ENCODE assay signal across 8 cellular contexts in the genomic region with DNA sequence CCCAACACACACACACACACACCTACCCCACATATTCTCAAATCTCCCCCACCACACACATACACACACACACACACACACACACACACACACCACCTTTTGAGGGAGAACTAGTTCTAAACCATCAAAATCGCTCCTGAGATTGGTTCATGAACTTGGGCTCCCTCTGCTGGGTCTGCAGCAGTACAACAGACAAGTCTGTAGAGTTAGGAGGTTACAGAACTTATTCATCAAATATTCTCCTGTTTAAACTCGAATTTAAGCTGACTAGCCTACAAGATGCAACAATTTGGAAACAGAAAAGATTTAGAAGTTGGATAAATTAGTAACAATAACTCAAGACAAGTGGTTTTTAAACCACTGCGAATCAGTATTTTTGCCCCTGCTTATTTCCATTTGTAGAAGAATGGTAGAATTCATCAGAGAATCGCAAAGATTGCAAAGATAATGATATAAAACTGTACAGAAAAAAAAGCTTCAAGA.
DNase-seq lines count a peak whose midpoint lies in the region; ATAC-seq, FAIRE-seq and TF ChIP-seq lines count a peak whose summit lies in the region.

No MANE protein-coding gene starts in this region.

- peak; percentile 90 for ATAC-seq in GM19467 (IDR thresholded peaks at IDR 0.05; ENCODE audit: unreplicated experiment)

- no peak overlapping the region for H3K4me3 ChIP-seq in HL-60 (replicated peaks; ENCODE audit: insufficient read depth, low read length)
- H3K4me3 ChIP-seq in kidney epithelial cell (ENCODE audit: low read depth, low read length), result no peak overlapping the region

- FAIRE-seq in frontal cortex (lab: Jason Lieb, UNC), result no peak

- H3K27me3 ChIP-seq in HL-60 (ENCODE audit: insufficient read depth, poor library complexity, severe bottlenecking) (peaks cover 7% of the 10 kb centered on the region), kidney epithelial cell (ENCODE audit: control insufficient read depth, insufficient read depth, low read length) (no peaks in the 10 kb centered on the region)

- in situ Hi-C loops in G401 (cut with HindIII; ENCODE audit: low sequenced_read_pairs), result no loop called here

- peak; percentile 19 for DNase-seq in G401 (ENCODE audit: low spot score)
- peak; percentile 13 to 23 for DNase-seq in HL-60 (ENCODE audit: low read depth in 1 of 2, low spot score in 1 of 2)
- DNase-seq in RPMI8226, result peak; percentile 47
- peak; percentile 61 for DNase-seq in astrocyte of the hippocampus (ENCODE audit: low read depth, low spot score)
- DNase-seq in kidney epithelial cell (ENCODE audit: low read depth), result peak; percentile 5
- DNase-seq in stimulated activated CD4-positive, alpha-beta T cell treated with anti-CD3 and anti-CD28 coated beads, TNF-alpha, amount 100 ng/mL, for 24 hours (ENCODE audit: low read depth in 3 of 3), result peak in 2 of 3 experiments; percentile 5 to 15
- no peak for DNase-seq in frontal cortex (ENCODE audit: low spot score in 2 of 2)

- H3K27ac ChIP-seq in HL-60 (replicated peaks), result no peak overlapping the region

- no peaks in the 10 kb centered on the region for H3K36me3 ChIP-seq in kidney epithelial cell (ENCODE audit: control insufficient read depth, insufficient read depth, low read length)

- TF ChIP-seq CTCF in HL-60 (IDR thresholded peaks at IDR 0.05; ENCODE audit: insufficient read depth, low read length) (peak; percentile 54), kidney epithelial cell (IDR thresholded peaks at IDR 0.05; ENCODE audit: insufficient read depth, low read length, poor library complexity, severe bottlenecking) (peak; percentile 79)

Comparison
In these comparisons a context has a peak if more than half of its experiments do, and no peak if none do; other contexts are left out.
1. DNase-seq: peak in G401 (single experiment), HL-60 (2 of 2), RPMI8226 (single experiment), astrocyte of the hippocampus (single experiment), kidney epithelial cell (single experiment) and stimulated activated CD4-positive, alpha-beta T cell treated with anti-CD3 and anti-CD28 coated beads, TNF-alpha, amount 100 ng/mL, for 24 hours (2 of 3); none in frontal cortex (0 of 2).